Comparison of ENCODE assay signal across 7 cellular contexts in genomic region chr3:151439652-151440125, GRCh38. TPM values are rescaled to one million over a fixed set of nuclear protein-coding genes. Genes with fewer than 3 reads are reported as not detected.
DNase-seq lines count a peak whose midpoint lies in the region; ATAC-seq and TF ChIP-seq lines count a peak whose summit lies in the region.

No MANE protein-coding gene starts in this region.

- no peak overlapping the region for H3K27ac ChIP-seq in Peyer's patch

- H3K27ac Mint-ChIP-seq in effector memory CD8-positive, alpha-beta T cell, result no peak overlapping the region
- no peak overlapping the region for H3K27ac Mint-ChIP-seq in mesothelial cell of epicardium

- H3K27me3 Mint-ChIP-seq in effector memory CD8-positive, alpha-beta T cell, result peaks cover 11 to 20% of the 10 kb centered on the region in 2 donors
- H3K27me3 Mint-ChIP-seq in mesothelial cell of epicardium (ENCODE audit: low read depth), result no peaks in the 10 kb centered on the region

- H3K36me3 ChIP-seq in GM06990 (ENCODE audit: control insufficient read depth, insufficient read depth, low read length) (no peaks in the 10 kb centered on the region), Peyer's patch (no peaks in the 10 kb centered on the region)

- no peaks in the 10 kb centered on the region for H3K36me3 Mint-ChIP-seq in effector memory CD8-positive, alpha-beta T cell (ENCODE audit: insufficient read depth)
- no peaks in the 10 kb centered on the region for H3K36me3 Mint-ChIP-seq in mesothelial cell of epicardium

- no peaks in the 10 kb centered on the region for H3K4me1 Mint-ChIP-seq in effector memory CD8-positive, alpha-beta T cell (ENCODE audit: low read depth in 2 of 2)
- no peaks in the 10 kb centered on the region for H3K4me1 Mint-ChIP-seq in mesothelial cell of epicardium

- H3K4me1 ChIP-seq in Peyer's patch, result no peaks in the 10 kb centered on the region

- H3K4me3 Mint-ChIP-seq in effector memory CD8-positive, alpha-beta T cell, result no peak overlapping the region
- H3K4me3 Mint-ChIP-seq in mesothelial cell of epicardium, result no peak overlapping the region

- no peaks in the 10 kb centered on the region for H3K9me3 Mint-ChIP-seq in effector memory CD8-positive, alpha-beta T cell
- no peaks in the 10 kb centered on the region for H3K9me3 Mint-ChIP-seq in mesothelial cell of epicardium

- no peaks in the 10 kb centered on the region for H3K27me3 ChIP-seq in GM06990 (replicated peaks; ENCODE audit: control insufficient read depth, insufficient read depth, low read length)
- no peaks in the 10 kb centered on the region for H3K27me3 ChIP-seq in Peyer's patch

- no peak overlapping the region for H3K4me3 ChIP-seq in GM06990 (replicated peaks; ENCODE audit: low read depth, low read length)
- no peak overlapping the region for H3K4me3 ChIP-seq in Peyer's patch

- DNase-seq in GM06990 (ENCODE audit: extremely low read depth, insufficient read length), result no peak
- DNase-seq in Peyer's patch, result no peak
- DNase-seq in effector memory CD8-positive, alpha-beta T cell, result peak in 2 of 3 experiments; percentile 15 to 23
- no peak for DNase-seq in mesothelial cell of epicardium (ENCODE audit: low spot score in 2 of 2, unreplicated experiment in 2 of 2)
- no peak for DNase-seq in NK-92 treated with Interleukin-12 subunit alpha and Interleukin-12 subunit beta, amount 100 ng/mL, for 24 hours (lab: John Stamatoyannopoulos, UW)

- H3K9me3 ChIP-seq in Peyer's patch, result no peaks in the 10 kb centered on the region

- no peak for TF ChIP-seq POLR2A in Peyer's patch (IDR thresholded peaks at IDR 0.05)

- ATAC-seq in GM21619 (IDR thresholded peaks at IDR 0.05; ENCODE audit: unreplicated experiment), result peak; percentile 82
- ATAC-seq in effector memory CD8-positive, alpha-beta T cell (replicated peaks), result peak; percentile 33

- peak; percentile 59 for TF ChIP-seq CTCF in GM06990 (IDR thresholded peaks at IDR 0.05; ENCODE audit: insufficient read depth, low read length, poor library complexity, severe bottlenecking)
- TF ChIP-seq CTCF in LNCAP (IDR thresholded peaks at IDR 0.05), result peak; percentile 84
- TF ChIP-seq CTCF in Peyer's patch (IDR thresholded peaks at IDR 0.05), result peak; percentile 68 to 82 (median 78)
- peak; percentile 93 for TF ChIP-seq CTCF in mesothelial cell of epicardium (IDR thresholded peaks at IDR 0.05; ENCODE audit: unreplicated experiment)

RNA-seq across cellular contexts. Expression of gene IGSF10, which starts 21.2 kb away (rescaled TPM):
- total RNA-seq in Peyer's patch (1 to 10 TPM in 3 of 4 donors, under 1 TPM in 1; 0.70 to 5.4 (median 2.3) TPM), mesothelial cell of epicardium (5.1 to 6.0 TPM (median 5.6 TPM) in 3 replicates)

RNA-seq across cellular contexts. Expression of gene P2RY12, which starts 55.1 kb away (rescaled TPM):
- total RNA-seq in Peyer's patch (1 to 10 TPM in 2 of 4 donors, not detected in 2; 1.7 to 3.3 TPM), mesothelial cell of epicardium (not detected in 3 replicates)

Comparison
In these comparisons a context has a peak if more than half of its experiments do, and no peak if none do; other contexts are left out.
1. DNase-seq: peak in effector memory CD8-positive, alpha-beta T cell (2 of 3); none in GM06990 (single experiment), Peyer's patch (0 of 3), mesothelial cell of epicardium (0 of 2) and NK-92 treated with Interleukin-12 subunit alpha and Interleukin-12 subunit beta, amount 100 ng/mL, for 24 hours (single experiment).
2. Peak in every context shown above with its lines, with median percentiles within 50 percentile points of each other: CTCF ChIP-seq.